In the genomic region with DNA sequence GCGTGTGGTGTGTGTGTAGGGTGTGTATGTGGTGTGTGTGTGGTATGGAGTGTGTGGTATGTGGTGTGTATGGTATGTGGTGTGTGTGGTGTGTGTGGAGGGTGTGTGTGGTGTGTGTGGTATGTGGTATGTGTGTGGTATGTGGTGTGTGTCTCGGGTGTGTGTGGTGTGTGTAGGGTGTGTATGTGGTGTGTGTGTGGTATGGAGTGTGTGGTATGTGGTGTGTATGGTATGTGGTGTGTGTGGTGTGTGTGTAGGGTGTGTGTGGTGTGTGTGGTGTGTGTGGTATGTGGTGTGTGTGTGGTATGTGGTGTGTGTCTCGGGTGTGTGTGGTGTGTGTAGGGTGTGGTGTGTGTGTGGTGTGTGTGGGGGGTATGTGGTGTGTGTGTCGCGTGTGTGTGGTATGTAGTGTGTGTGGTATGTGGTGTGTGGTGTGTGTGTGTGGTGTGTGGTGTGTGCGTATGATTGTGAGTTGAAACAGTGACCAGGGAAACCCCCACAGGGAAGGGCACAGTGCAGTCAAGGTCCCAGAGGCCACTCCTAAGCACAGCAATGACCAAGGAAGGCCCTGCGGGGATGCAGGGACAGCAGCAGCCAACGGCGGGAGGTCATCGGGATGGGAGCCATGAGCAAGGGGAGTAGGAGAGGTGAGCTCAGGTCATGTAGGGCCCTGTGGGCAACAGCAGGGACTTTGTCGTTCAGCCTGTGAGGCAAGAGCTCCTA, we compare ENCODE assay signal across 1 cellular context.
TF ChIP-seq lines count a peak whose summit lies in the region.

No MANE protein-coding gene starts in this region.

TF ChIP-seq in HEK293, 187 proteins besides CTCF, POLR2A, EP300 and RAD21 (continued from another document):
- TF ChIP-seq KLF17 (tag by site-specific recombination; IDR thresholded peaks at IDR 0.05) (peak; percentile 13; the same call in 1 of the 2 replicates), BCL11A (tag by site-specific recombination; IDR thresholded peaks at IDR 0.05; ENCODE audit: low read depth) (peak; percentile 95), ZNF549 (tag by site-specific recombination; IDR thresholded peaks at IDR 0.05) (no peak), ZNF629 (tag by site-specific recombination; IDR thresholded peaks at IDR 0.05) (0 out of 2 replicates have a peak, but pooled peaks have one; percentile 10), ZBTB26 (tag by site-specific recombination; optimal IDR thresholded peaks at IDR 0.05) (peak; percentile 6), GLIS1 (tag by site-specific recombination; IDR thresholded peaks at IDR 0.05) (0 out of 2 replicates have a peak, but pooled peaks have one; percentile 22)
- TF ChIP-seq, protein P1, sequence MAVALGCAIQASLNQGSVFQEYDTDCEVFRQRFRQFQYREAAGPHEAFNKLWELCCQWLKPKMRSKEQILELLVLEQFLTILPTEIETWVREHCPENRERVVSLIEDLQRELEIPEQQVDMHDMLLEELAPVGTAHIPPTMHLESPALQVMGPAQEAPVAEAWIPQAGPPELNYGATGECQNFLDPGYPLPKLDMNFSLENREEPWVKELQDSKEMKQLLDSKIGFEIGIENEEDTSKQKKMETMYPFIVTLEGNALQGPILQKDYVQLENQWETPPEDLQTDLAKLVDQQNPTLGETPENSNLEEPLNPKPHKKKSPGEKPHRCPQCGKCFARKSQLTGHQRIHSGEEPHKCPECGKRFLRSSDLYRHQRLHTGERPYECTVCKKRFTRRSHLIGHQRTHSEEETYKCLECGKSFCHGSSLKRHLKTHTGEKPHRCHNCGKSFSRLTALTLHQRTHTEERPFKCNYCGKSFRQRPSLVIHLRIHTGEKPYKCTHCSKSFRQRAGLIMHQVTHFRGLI (tag by site-specific recombination; IDR thresholded peaks at IDR 0.05): no peak
- TF ChIP-seq, protein P2, sequence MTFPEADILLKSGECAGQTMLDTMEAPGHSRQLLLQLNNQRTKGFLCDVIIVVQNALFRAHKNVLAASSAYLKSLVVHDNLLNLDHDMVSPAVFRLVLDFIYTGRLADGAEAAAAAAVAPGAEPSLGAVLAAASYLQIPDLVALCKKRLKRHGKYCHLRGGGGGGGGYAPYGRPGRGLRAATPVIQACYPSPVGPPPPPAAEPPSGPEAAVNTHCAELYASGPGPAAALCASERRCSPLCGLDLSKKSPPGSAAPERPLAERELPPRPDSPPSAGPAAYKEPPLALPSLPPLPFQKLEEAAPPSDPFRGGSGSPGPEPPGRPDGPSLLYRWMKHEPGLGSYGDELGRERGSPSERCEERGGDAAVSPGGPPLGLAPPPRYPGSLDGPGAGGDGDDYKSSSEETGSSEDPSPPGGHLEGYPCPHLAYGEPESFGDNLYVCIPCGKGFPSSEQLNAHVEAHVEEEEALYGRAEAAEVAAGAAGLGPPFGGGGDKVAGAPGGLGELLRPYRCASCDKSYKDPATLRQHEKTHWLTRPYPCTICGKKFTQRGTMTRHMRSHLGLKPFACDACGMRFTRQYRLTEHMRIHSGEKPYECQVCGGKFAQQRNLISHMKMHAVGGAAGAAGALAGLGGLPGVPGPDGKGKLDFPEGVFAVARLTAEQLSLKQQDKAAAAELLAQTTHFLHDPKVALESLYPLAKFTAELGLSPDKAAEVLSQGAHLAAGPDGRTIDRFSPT (tag by site-specific recombination; IDR thresholded peaks at IDR 0.05): peak; percentile 82
TF ChIP-seq in HEK293: peak in this region for 12.
